In the genomic region with DNA sequence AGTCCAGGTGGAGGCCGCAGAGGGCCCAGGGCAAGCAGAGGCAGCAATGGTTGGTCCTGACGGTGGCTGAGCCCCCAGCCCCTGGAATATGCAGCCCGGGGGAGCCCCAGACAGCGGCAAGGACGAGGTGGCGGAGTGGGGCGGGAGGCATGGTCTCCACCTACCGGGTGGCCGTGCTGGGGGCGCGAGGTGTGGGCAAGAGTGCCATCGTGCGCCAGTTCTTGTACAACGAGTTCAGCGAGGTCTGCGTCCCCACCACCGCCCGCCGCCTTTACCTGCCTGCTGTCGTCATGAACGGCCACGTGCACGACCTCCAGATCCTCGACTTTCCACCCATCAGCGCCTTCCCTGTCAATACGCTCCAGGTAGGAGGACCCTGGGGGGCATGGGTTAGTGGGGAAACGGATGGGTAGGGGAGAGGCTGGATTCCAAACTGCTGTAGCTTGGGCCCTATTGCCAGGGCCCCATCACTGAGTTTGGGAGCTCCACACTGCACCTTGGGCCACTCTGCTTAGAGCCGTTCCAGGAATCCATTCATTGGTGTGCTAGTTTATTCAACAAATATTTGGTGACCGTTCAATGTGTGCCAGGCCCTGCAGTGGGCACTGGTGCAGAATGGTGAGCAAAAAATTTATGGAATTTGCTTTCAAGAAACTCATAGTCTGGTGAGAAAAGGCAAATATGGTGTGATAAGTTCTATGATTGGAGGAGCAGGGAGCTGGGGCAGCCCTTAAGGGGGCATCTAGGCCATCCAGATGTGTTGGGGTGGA, we compare ENCODE assay signal across 30 cellular contexts. TPM values are rescaled to one million over a fixed set of nuclear protein-coding genes. Genes with fewer than 3 reads are reported as not detected.
"Had no signal": no experiment of that assay in that cellular context is flagged by ENCODE, and none has a peak within 500 bp of the region (broad histone marks: within the 10 kb centered on the region; RNA-seq: fewer than 3 reads in every experiment).

No MANE protein-coding gene starts in this region.

- H3K4me3 Mint-ChIP-seq: immature natural killer cell; natural killer cell; stimulated activated memory B cell treated with anti-CD40 and anti-IgM and Interleukin-4, amounts not matched to agents 10 μg/mL and 1 μg/mL and 100 μg/mL, for 72 hours had no signal

- H3K9me3 ChIP-seq: esophagus squamous epithelium, psoas muscle, sigmoid colon, thoracic aorta, transverse colon, upper lobe of right lung, uterus had no signal

- H3K27me3 ChIP-seq: uterus had no signal

- H3K36me3 Mint-ChIP-seq: natural killer cell; stimulated activated memory B cell treated with anti-CD40 and anti-IgM and Interleukin-4, amounts not matched to agents 10 μg/mL and 1 μg/mL and 100 μg/mL, for 72 hours had no signal

- H3K4me3 ChIP-seq: coronary artery, esophagus squamous epithelium, psoas muscle, sigmoid colon, thoracic aorta, transverse colon, upper lobe of right lung, uterus had no signal

- H3K27ac ChIP-seq: coronary artery, esophagus squamous epithelium, psoas muscle, sigmoid colon, thoracic aorta, transverse colon, upper lobe of right lung, uterus had no signal

- H3K9me3 Mint-ChIP-seq: immature natural killer cell; natural killer cell; stimulated activated memory B cell treated with anti-CD40 and anti-IgM and Interleukin-4, amounts not matched to agents 10 μg/mL and 1 μg/mL and 100 μg/mL, for 72 hours had no signal

- H3K36me3 ChIP-seq: esophagus squamous epithelium, sigmoid colon, thoracic aorta, transverse colon, upper lobe of right lung, uterus had no signal

- DNase-seq: dermis blood vessel endothelial cell; effector memory CD4-positive, alpha-beta T cell; erythroblast; esophagus squamous epithelium; foreskin melanocyte; hypothalamus; immature natural killer cell; mesendoderm; natural killer cell; psoas muscle; sigmoid colon; stimulated activated CD4-positive, alpha-beta T cell treated with anti-CD3 and anti-CD28 coated beads, Interleukin-2, amount 100 ng/mL, for 24 hours; stimulated activated CD4-positive, alpha-beta T cell treated with anti-CD3 and anti-CD28 coated beads, Interleukin-4, amount 100 ng/mL, for 4 hours; stimulated activated naive CD8-positive, alpha-beta T cell treated with anti-CD3 and anti-CD28 coated beads, Interleukin-15, Interleukin-2, amounts not matched to agents 100 U/mL and 50 U/mL, for 24 hours; substantia nigra; transverse colon; upper lobe of right lung; uterus had no signal

- H3K27ac Mint-ChIP-seq: immature natural killer cell; natural killer cell; stimulated activated memory B cell treated with anti-CD40 and anti-IgM and Interleukin-4, amounts not matched to agents 10 μg/mL and 1 μg/mL and 100 μg/mL, for 72 hours had no signal

RNA-seq across cellular contexts. Expression of gene RASL10B, which starts 3.8 kb away (rescaled TPM):
- polyA plus RNA-seq: immature natural killer cell had no signal

RNA-seq across cellular contexts. Expression of gene GAS2L2, which starts 17.8 kb away (rescaled TPM):
- total RNA-seq: esophagus squamous epithelium, left lobe of liver, osteocyte, sigmoid colon, skeletal muscle tissue, thoracic aorta, transverse colon, upper lobe of right lung had no signal
- polyA plus RNA-seq: immature natural killer cell had no signal

RNA-seq across cellular contexts. Expression of gene C17orf50, which starts 25.5 kb away (rescaled TPM):
- total RNA-seq: dermis blood vessel endothelial cell, esophagus squamous epithelium, left lobe of liver, lower leg skin, lung microvascular endothelial cell, natural killer cell, osteocyte, psoas muscle, renal cortical epithelial cell, right cardiac atrium, sigmoid colon, skeletal muscle tissue, thoracic aorta, transverse colon, upper lobe of right lung, uterus had no signal
- polyA plus RNA-seq: keratinocyte, neural cell had no signal
